Comparison of ENCODE assay signal across 1 cellular context in the genomic region with DNA sequence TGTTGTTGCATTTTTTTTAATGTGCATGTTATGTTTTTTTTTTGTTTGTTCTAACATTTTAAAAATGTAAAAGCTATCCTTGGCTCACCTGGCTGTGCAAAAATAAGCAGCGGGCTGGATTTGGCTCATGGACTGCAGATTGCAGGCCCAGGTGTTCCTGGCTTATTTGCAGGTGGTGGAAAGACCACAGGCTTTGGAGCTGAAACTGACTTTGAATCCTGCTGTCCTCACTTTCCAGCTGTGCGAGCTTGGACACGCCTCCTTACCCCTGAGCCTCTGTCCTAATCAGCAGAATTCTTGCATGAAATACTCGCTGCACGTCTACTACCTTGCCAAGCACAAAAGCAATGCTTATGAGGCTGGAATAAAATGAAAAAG.
TF ChIP-seq lines count a peak whose summit lies in the region.

No MANE protein-coding gene starts in this region.

TF ChIP-seq in IMR-90, 13 proteins besides CTCF, POLR2A, EP300 and RAD21:
- TF ChIP-seq, protein P1, sequence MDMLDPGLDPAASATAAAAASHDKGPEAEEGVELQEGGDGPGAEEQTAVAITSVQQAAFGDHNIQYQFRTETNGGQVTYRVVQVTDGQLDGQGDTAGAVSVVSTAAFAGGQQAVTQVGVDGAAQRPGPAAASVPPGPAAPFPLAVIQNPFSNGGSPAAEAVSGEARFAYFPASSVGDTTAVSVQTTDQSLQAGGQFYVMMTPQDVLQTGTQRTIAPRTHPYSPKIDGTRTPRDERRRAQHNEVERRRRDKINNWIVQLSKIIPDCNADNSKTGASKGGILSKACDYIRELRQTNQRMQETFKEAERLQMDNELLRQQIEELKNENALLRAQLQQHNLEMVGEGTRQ (IDR thresholded peaks at IDR 0.05; ENCODE audit: low read depth, low read length): no peak
- TF ChIP-seq MXI1 (IDR thresholded peaks at IDR 0.05; ENCODE audit: borderline replicate concordance, low read depth, low read length): no peak
- TF ChIP-seq CHD1 (IDR thresholded peaks at IDR 0.05; ENCODE audit: low read depth, low read length): no peak
- TF ChIP-seq RFX5 (IDR thresholded peaks at IDR 0.05; ENCODE audit: low read depth, low read length): no peak
- no peak for TF ChIP-seq MAFK (IDR thresholded peaks at IDR 0.05; ENCODE audit: low read depth, low read length)
- no peak for TF ChIP-seq BHLHE40 (IDR thresholded peaks at IDR 0.05; ENCODE audit: low read depth, low read length)
- no peak for TF ChIP-seq CEBPB (IDR thresholded peaks at IDR 0.05; ENCODE audit: low read depth, low read length)
- TF ChIP-seq RCOR1 (IDR thresholded peaks at IDR 0.05; ENCODE audit: insufficient replicate concordance, low read length): no peak
- no peak for TF ChIP-seq NFE2L2 (IDR thresholded peaks at IDR 0.05; ENCODE audit: low read depth, low read length)
- TF ChIP-seq, protein P2, sequence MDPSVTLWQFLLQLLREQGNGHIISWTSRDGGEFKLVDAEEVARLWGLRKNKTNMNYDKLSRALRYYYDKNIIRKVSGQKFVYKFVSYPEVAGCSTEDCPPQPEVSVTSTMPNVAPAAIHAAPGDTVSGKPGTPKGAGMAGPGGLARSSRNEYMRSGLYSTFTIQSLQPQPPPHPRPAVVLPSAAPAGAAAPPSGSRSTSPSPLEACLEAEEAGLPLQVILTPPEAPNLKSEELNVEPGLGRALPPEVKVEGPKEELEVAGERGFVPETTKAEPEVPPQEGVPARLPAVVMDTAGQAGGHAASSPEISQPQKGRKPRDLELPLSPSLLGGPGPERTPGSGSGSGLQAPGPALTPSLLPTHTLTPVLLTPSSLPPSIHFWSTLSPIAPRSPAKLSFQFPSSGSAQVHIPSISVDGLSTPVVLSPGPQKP (IDR thresholded peaks at IDR 0.05; ENCODE audit: borderline replicate concordance, low read depth, low read length): no peak
- TF ChIP-seq MAZ (IDR thresholded peaks at IDR 0.05; ENCODE audit: borderline replicate concordance, low read depth, low read length): no peak
- TF ChIP-seq SMC3 (IDR thresholded peaks at IDR 0.05; ENCODE audit: low read depth, low read length): no peak
- no peak for TF ChIP-seq FOS (IDR thresholded peaks at IDR 0.05; ENCODE audit: low read depth, low read length)
